Comparison of ENCODE assay signal across 34 cellular contexts in the genomic region with DNA sequence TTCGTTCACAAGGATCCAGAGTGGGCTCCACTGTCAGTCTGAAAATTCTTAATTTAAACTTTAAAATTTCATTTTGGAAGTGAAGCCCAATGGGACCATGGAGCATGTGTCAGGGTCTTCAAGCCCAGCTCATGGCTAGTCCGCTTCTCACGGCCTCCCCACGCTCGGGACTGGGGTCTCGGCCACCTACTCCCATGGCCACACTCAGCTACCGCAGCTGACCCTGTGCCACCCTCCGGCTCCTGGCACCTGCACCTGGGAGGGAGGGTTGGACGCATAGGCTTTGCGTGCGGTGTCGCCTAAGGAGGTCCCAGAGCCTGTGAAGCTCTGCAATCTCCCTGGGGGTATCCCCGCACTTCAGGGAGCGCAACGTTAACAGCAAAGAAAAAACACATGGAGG.
"Had no signal": no experiment of that assay in that cellular context is flagged by ENCODE, and none has a peak within 500 bp of the region (broad histone marks: within the 10 kb centered on the region; RNA-seq: fewer than 3 reads in every experiment).

No MANE protein-coding gene starts in this region.

- H3K27ac Mint-ChIP-seq: activated CD8-positive, alpha-beta memory T cell treated with anti-CD3 and anti-CD28 coated beads, Interleukin-2, amount 10 ng/mL, durations not matched to agents 7 days and 5 days; activated CD8-positive, alpha-beta T cell treated with anti-CD3 and anti-CD28 coated beads, Interleukin-2, amount 10 ng/mL, durations not matched to agents 7 days and 5 days; activated naive CD4-positive, alpha-beta T cell treated with anti-CD3 and anti-CD28 coated beads for 36 hours; activated naive CD4-positive, alpha-beta T cell treated with anti-CD3 and anti-CD28 coated beads, Interleukin-2, amount 50 U/mL, for 24 hours; activated naive CD8-positive, alpha-beta T cell treated with anti-CD3 and anti-CD28 coated beads for 36 hours; activated naive CD8-positive, alpha-beta T cell treated with anti-CD3 and anti-CD28 coated beads, Interleukin-2, amount 50 U/mL, for 24 hours; activated T-helper 1 cell treated with anti-CD3 and anti-CD28 coated beads, Interleukin-12 subunit alpha, Interleukin-12 subunit beta, Interleukin-2, Interleukin-4 antibody, amounts not matched to agents 30 ng/mL and 10 ng/mL and 1 ng/mL, durations not matched to agents 14 hours and 24 hours and 36 hours; activated T-helper 2 cell treated with anti-CD3 and anti-CD28 coated beads, Interferon-gamma antibody, Interleukin-2, Interleukin-4, amounts not matched to agents 10 μg/mL and 5 μg/mL and 100 μg/mL, durations not matched to agents 14 hours and 24 hours and 36 hours; brain; effector memory CD8-positive, alpha-beta T cell; WTC11 had no signal

- ATAC-seq: activated CD8-positive, alpha-beta memory T cell treated with anti-CD3 and anti-CD28 coated beads, Interleukin-2, amount 10 ng/mL, durations not matched to agents 7 days and 5 days; activated CD8-positive, alpha-beta T cell treated with anti-CD3 and anti-CD28 coated beads, Interleukin-2, amount 10 ng/mL, durations not matched to agents 7 days and 5 days; activated naive CD8-positive, alpha-beta T cell treated with anti-CD3 and anti-CD28 coated beads, Interleukin-2, amount 50 U/mL, for 24 hours; effector memory CD8-positive, alpha-beta T cell; foreskin keratinocyte; gastrocnemius medialis; WTC11 had no signal

- H3K4me3 ChIP-seq: adrenal gland, ascending aorta, breast epithelium, cardiac muscle cell, esophagus muscularis mucosa, gastrocnemius medialis had no signal

- H3K27me3 ChIP-seq: adrenal gland, ascending aorta, breast epithelium, cardiac muscle cell, esophagus muscularis mucosa, foreskin keratinocyte, gastrocnemius medialis had no signal

- H3K36me3 ChIP-seq: adrenal gland, ascending aorta, breast epithelium, cardiac muscle cell, esophagus muscularis mucosa, gastrocnemius medialis had no signal

- H3K4me1 ChIP-seq: adrenal gland, ascending aorta, breast epithelium, esophagus muscularis mucosa, foreskin keratinocyte, gastrocnemius medialis had no signal

- H3K9me3 Mint-ChIP-seq: activated naive CD8-positive, alpha-beta T cell treated with anti-CD3 and anti-CD28 coated beads for 36 hours; activated T-helper 1 cell treated with anti-CD3 and anti-CD28 coated beads, Interleukin-12 subunit alpha, Interleukin-12 subunit beta, Interleukin-2, Interleukin-4 antibody, amounts not matched to agents 30 ng/mL and 10 ng/mL and 1 ng/mL, durations not matched to agents 14 hours and 24 hours and 36 hours; central memory CD8-positive, alpha-beta T cell had no signal

- H3K36me3 Mint-ChIP-seq: activated CD8-positive, alpha-beta memory T cell treated with anti-CD3 and anti-CD28 coated beads, Interleukin-2, amount 10 ng/mL, durations not matched to agents 7 days and 5 days; activated naive CD4-positive, alpha-beta T cell treated with anti-CD3 and anti-CD28 coated beads, Interleukin-2, amount 50 U/mL, for 24 hours; activated naive CD8-positive, alpha-beta T cell treated with anti-CD3 and anti-CD28 coated beads for 36 hours; brain had no signal

- H3K9me3 ChIP-seq: adrenal gland, ascending aorta, breast epithelium, esophagus muscularis mucosa, gastrocnemius medialis had no signal

- H3K4me3 Mint-ChIP-seq: activated CD8-positive, alpha-beta memory T cell treated with anti-CD3 and anti-CD28 coated beads, Interleukin-2, amount 10 ng/mL, durations not matched to agents 7 days and 5 days; activated CD8-positive, alpha-beta T cell treated with anti-CD3 and anti-CD28 coated beads, Interleukin-2, amount 10 ng/mL, durations not matched to agents 7 days and 5 days; activated naive CD4-positive, alpha-beta T cell treated with anti-CD3 and anti-CD28 coated beads for 36 hours; activated naive CD4-positive, alpha-beta T cell treated with anti-CD3 and anti-CD28 coated beads, Interleukin-2, amount 50 U/mL, for 24 hours; activated naive CD8-positive, alpha-beta T cell treated with anti-CD3 and anti-CD28 coated beads for 36 hours; activated naive CD8-positive, alpha-beta T cell treated with anti-CD3 and anti-CD28 coated beads, Interleukin-2, amount 50 U/mL, for 24 hours; activated T-helper 1 cell treated with anti-CD3 and anti-CD28 coated beads, Interleukin-12 subunit alpha, Interleukin-12 subunit beta, Interleukin-2, Interleukin-4 antibody, amounts not matched to agents 30 ng/mL and 10 ng/mL and 1 ng/mL, durations not matched to agents 14 hours and 24 hours and 36 hours; brain; central memory CD8-positive, alpha-beta T cell; effector memory CD8-positive, alpha-beta T cell; WTC11 had no signal

- H3K4me1 Mint-ChIP-seq: activated CD8-positive, alpha-beta memory T cell treated with anti-CD3 and anti-CD28 coated beads, Interleukin-2, amount 10 ng/mL, durations not matched to agents 7 days and 5 days; activated naive CD4-positive, alpha-beta T cell treated with anti-CD3 and anti-CD28 coated beads, Interleukin-2, amount 50 U/mL, for 24 hours; activated naive CD8-positive, alpha-beta T cell treated with anti-CD3 and anti-CD28 coated beads for 36 hours; activated naive CD8-positive, alpha-beta T cell treated with anti-CD3 and anti-CD28 coated beads, Interleukin-2, amount 50 U/mL, for 24 hours; brain; central memory CD8-positive, alpha-beta T cell; WTC11 had no signal

- H3K27me3 Mint-ChIP-seq: activated naive CD8-positive, alpha-beta T cell treated with anti-CD3 and anti-CD28 coated beads, Interleukin-2, amount 50 U/mL, for 24 hours; brain; central memory CD8-positive, alpha-beta T cell had no signal

- DNase-seq: activated CD4-positive, alpha-beta T cell treated with anti-CD3 and anti-CD28 coated beads for 48 hours; activated CD4-positive, alpha-beta T cell treated with anti-CD3 and anti-CD28 coated beads, Interleukin-2, amount 50 U/mL, for 1 hour; activated CD4-positive, alpha-beta T cell treated with anti-CD3 and anti-CD28 coated beads, Interleukin-2, amount 50 U/mL, for 48 hours; activated CD8-positive, alpha-beta memory T cell treated with anti-CD3 and anti-CD28 coated beads, Interleukin-2, amount 10 ng/mL, durations not matched to agents 7 days and 5 days; activated CD8-positive, alpha-beta memory T cell treated with anti-CD3 and anti-CD28 coated beads, Interleukin-2, amount 50 U/mL, for 4 hours; activated CD8-positive, alpha-beta T cell treated with anti-CD3 and anti-CD28 coated beads, Interleukin-2, amount 10 ng/mL, durations not matched to agents 7 days and 5 days; activated effector memory CD4-positive, alpha-beta T cell treated with anti-CD3 and anti-CD28 coated beads, Interleukin-2, amount 50 U/mL, for 16 hours; activated naive CD4-positive, alpha-beta T cell treated with anti-CD3 and anti-CD28 coated beads for 36 hours; activated naive CD8-positive, alpha-beta T cell treated with anti-CD3 and anti-CD28 coated beads for 36 hours; activated naive CD8-positive, alpha-beta T cell treated with anti-CD3 and anti-CD28 coated beads, Interleukin-2, amount 50 U/mL, for 24 hours; activated T-cell treated with anti-CD3 and anti-CD28 coated beads, Interleukin-2, amount 50 U/mL, for 1 hour; activated T-cell treated with anti-CD3 and anti-CD28 coated beads, Interleukin-2, amount 50 U/mL, for 48 hours; adrenal gland; amygdala; cortex of kidney; dermis blood vessel endothelial cell; effector CD4-positive, alpha-beta T cell; effector memory CD8-positive, alpha-beta T cell; erythroblast; foreskin keratinocyte; gastrocnemius medialis; T-helper 2 cell had no signal

- H3K27ac ChIP-seq: adrenal gland, ascending aorta, breast epithelium, cardiac muscle cell, esophagus muscularis mucosa, foreskin keratinocyte, gastrocnemius medialis, VCaP had no signal

- FAIRE-seq: colon had no signal
